Comparison of ENCODE assay signal across 1 cellular context in the genomic region with DNA sequence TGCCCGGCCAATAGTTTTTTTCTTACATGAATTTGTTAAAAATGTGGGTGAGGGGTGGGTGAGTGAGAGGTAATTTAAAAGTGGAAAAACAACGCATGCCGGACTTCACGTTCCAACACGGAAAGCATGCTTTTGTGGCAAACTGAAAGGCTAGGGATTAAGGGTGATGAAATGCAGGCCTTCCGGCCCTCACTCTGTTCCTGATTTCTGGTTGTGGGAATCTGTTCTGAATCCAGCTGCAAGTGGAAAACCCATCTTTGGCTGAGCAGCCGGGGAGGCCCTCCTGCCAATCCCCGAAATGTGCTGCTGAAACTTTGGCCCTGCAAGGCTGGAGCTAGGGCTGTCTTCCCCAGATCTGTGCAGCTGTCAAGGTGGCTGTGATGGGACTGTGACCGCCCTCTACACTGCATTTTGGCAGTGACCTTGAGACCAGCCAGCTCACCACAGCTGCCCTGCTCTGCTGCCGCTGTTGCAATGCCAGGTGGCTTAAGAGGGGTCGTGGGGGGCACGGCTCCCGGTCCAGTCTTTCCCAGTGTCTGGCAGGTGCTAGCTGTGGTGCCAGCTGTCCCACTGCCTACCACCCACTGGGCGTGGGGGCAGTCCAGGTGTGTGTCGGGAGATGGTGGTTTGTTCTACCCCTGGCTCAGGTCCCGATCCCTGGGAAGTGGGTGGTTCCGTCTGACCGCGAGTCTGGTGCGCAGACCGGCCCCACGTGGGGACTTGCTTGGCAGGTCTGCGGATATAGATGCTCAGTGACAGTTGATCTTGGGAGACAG.
TF ChIP-seq lines count a peak whose summit lies in the region.

No MANE protein-coding gene starts in this region.

TF ChIP-seq in HepG2, 621 proteins besides CTCF, POLR2A, EP300 and RAD21 (continued from another document and continues in another):
- TF ChIP-seq, protein P1, sequence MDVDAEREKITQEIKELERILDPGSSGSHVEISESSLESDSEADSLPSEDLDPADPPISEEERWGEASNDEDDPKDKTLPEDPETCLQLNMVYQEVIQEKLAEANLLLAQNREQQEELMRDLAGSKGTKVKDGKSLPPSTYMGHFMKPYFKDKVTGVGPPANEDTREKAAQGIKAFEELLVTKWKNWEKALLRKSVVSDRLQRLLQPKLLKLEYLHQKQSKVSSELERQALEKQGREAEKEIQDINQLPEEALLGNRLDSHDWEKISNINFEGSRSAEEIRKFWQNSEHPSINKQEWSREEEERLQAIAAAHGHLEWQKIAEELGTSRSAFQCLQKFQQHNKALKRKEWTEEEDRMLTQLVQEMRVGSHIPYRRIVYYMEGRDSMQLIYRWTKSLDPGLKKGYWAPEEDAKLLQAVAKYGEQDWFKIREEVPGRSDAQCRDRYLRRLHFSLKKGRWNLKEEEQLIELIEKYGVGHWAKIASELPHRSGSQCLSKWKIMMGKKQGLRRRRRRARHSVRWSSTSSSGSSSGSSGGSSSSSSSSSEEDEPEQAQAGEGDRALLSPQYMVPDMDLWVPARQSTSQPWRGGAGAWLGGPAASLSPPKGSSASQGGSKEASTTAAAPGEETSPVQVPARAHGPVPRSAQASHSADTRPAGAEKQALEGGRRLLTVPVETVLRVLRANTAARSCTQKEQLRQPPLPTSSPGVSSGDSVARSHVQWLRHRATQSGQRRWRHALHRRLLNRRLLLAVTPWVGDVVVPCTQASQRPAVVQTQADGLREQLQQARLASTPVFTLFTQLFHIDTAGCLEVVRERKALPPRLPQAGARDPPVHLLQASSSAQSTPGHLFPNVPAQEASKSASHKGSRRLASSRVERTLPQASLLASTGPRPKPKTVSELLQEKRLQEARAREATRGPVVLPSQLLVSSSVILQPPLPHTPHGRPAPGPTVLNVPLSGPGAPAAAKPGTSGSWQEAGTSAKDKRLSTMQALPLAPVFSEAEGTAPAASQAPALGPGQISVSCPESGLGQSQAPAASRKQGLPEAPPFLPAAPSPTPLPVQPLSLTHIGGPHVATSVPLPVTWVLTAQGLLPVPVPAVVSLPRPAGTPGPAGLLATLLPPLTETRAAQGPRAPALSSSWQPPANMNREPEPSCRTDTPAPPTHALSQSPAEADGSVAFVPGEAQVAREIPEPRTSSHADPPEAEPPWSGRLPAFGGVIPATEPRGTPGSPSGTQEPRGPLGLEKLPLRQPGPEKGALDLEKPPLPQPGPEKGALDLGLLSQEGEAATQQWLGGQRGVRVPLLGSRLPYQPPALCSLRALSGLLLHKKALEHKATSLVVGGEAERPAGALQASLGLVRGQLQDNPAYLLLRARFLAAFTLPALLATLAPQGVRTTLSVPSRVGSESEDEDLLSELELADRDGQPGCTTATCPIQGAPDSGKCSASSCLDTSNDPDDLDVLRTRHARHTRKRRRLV (CRISPR knock-in tag; IDR thresholded peaks at IDR 0.05), result 0 out of 2 replicates have a peak, but pooled peaks have one; percentile 83
- TF ChIP-seq TEAD3 (CRISPR knock-in tag; optimal IDR thresholded peaks at IDR 0.05; ENCODE audit: borderline replicate concordance) (no peak), ZNF160 (CRISPR knock-in tag; IDR thresholded peaks at IDR 0.05) (0 out of 2 replicates have a peak, but pooled peaks have one; percentile 83), FOXC1 (CRISPR knock-in tag; IDR thresholded peaks at IDR 0.05; ENCODE audit: borderline replicate concordance) (peak; percentile 56; the same call in 1 of the 2 replicates), ZNF282 (IDR thresholded peaks at IDR 0.05; ENCODE audit: partially characterized antibody) (no peak), ELF3 (CRISPR knock-in tag; IDR thresholded peaks at IDR 0.05) (0 out of 2 replicates have a peak, but pooled peaks have one; percentile 42), NCOA1 (CRISPR knock-in tag; IDR thresholded peaks at IDR 0.05) (no peak), KAT7 (CRISPR knock-in tag; IDR thresholded peaks at IDR 0.05; ENCODE audit: borderline replicate concordance) (0 out of 2 replicates have a peak, but pooled peaks have one; percentile 6), ETV5 (CRISPR knock-in tag; IDR thresholded peaks at IDR 0.05; ENCODE audit: borderline replicate concordance) (peak; percentile 69; the same call in 1 of the 2 replicates), ZNF776 (CRISPR knock-in tag; IDR thresholded peaks at IDR 0.05) (peak; percentile 68; the same call in 1 of the 2 replicates), ZNF326 (CRISPR knock-in tag; IDR thresholded peaks at IDR 0.05; ENCODE audit: borderline replicate concordance) (no peak), ZNF652 (CRISPR knock-in tag; IDR thresholded peaks at IDR 0.05; ENCODE audit: borderline replicate concordance, low read depth) (no peak), ZBTB21 (CRISPR knock-in tag; IDR thresholded peaks at IDR 0.05) (no peak), ZNF225 (CRISPR knock-in tag; IDR thresholded peaks at IDR 0.05) (peak; percentile 90), GABPA (IDR thresholded peaks at IDR 0.05; ENCODE audit: low read depth, low read length) (no peak), GABPA (CRISPR knock-in tag; IDR thresholded peaks at IDR 0.05; ENCODE audit: low read depth) (peak; percentile 59; the same call in 1 of the 2 replicates), ATM (IDR thresholded peaks at IDR 0.05; ENCODE audit: borderline replicate concordance) (no peak), KDM5B (CRISPR knock-in tag; IDR thresholded peaks at IDR 0.05; ENCODE audit: borderline replicate concordance) (peak; percentile 78)
- TF ChIP-seq, protein P2, sequence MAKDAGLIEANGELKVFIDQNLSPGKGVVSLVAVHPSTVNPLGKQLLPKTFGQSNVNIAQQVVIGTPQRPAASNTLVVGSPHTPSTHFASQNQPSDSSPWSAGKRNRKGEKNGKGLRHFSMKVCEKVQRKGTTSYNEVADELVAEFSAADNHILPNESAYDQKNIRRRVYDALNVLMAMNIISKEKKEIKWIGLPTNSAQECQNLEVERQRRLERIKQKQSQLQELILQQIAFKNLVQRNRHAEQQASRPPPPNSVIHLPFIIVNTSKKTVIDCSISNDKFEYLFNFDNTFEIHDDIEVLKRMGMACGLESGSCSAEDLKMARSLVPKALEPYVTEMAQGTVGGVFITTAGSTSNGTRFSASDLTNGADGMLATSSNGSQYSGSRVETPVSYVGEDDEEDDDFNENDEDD (CRISPR knock-in tag; IDR thresholded peaks at IDR 0.05; ENCODE audit: borderline replicate concordance), result peak; percentile 30; the same call in 1 of the 2 replicates
- TF ChIP-seq, protein P3, sequence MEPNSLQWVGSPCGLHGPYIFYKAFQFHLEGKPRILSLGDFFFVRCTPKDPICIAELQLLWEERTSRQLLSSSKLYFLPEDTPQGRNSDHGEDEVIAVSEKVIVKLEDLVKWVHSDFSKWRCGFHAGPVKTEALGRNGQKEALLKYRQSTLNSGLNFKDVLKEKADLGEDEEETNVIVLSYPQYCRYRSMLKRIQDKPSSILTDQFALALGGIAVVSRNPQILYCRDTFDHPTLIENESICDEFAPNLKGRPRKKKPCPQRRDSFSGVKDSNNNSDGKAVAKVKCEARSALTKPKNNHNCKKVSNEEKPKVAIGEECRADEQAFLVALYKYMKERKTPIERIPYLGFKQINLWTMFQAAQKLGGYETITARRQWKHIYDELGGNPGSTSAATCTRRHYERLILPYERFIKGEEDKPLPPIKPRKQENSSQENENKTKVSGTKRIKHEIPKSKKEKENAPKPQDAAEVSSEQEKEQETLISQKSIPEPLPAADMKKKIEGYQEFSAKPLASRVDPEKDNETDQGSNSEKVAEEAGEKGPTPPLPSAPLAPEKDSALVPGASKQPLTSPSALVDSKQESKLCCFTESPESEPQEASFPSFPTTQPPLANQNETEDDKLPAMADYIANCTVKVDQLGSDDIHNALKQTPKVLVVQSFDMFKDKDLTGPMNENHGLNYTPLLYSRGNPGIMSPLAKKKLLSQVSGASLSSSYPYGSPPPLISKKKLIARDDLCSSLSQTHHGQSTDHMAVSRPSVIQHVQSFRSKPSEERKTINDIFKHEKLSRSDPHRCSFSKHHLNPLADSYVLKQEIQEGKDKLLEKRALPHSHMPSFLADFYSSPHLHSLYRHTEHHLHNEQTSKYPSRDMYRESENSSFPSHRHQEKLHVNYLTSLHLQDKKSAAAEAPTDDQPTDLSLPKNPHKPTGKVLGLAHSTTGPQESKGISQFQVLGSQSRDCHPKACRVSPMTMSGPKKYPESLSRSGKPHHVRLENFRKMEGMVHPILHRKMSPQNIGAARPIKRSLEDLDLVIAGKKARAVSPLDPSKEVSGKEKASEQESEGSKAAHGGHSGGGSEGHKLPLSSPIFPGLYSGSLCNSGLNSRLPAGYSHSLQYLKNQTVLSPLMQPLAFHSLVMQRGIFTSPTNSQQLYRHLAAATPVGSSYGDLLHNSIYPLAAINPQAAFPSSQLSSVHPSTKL (CRISPR knock-in tag; IDR thresholded peaks at IDR 0.05), result peak; percentile 58
- TF ChIP-seq, protein P4, sequence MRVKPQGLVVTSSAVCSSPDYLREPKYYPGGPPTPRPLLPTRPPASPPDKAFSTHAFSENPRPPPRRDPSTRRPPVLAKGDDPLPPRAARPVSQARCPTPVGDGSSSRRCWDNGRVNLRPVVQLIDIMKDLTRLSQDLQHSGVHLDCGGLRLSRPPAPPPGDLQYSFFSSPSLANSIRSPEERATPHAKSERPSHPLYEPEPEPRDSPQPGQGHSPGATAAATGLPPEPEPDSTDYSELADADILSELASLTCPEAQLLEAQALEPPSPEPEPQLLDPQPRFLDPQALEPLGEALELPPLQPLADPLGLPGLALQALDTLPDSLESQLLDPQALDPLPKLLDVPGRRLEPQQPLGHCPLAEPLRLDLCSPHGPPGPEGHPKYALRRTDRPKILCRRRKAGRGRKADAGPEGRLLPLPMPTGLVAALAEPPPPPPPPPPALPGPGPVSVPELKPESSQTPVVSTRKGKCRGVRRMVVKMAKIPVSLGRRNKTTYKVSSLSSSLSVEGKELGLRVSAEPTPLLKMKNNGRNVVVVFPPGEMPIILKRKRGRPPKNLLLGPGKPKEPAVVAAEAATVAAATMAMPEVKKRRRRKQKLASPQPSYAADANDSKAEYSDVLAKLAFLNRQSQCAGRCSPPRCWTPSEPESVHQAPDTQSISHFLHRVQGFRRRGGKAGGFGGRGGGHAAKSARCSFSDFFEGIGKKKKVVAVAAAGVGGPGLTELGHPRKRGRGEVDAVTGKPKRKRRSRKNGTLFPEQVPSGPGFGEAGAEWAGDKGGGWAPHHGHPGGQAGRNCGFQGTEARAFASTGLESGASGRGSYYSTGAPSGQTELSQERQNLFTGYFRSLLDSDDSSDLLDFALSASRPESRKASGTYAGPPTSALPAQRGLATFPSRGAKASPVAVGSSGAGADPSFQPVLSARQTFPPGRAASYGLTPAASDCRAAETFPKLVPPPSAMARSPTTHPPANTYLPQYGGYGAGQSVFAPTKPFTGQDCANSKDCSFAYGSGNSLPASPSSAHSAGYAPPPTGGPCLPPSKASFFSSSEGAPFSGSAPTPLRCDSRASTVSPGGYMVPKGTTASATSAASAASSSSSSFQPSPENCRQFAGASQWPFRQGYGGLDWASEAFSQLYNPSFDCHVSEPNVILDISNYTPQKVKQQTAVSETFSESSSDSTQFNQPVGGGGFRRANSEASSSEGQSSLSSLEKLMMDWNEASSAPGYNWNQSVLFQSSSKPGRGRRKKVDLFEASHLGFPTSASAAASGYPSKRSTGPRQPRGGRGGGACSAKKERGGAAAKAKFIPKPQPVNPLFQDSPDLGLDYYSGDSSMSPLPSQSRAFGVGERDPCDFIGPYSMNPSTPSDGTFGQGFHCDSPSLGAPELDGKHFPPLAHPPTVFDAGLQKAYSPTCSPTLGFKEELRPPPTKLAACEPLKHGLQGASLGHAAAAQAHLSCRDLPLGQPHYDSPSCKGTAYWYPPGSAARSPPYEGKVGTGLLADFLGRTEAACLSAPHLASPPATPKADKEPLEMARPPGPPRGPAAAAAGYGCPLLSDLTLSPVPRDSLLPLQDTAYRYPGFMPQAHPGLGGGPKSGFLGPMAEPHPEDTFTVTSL (CRISPR knock-in tag; IDR thresholded peaks at IDR 0.05; ENCODE audit: borderline replicate concordance), result peak; percentile 49; the same call in 1 of the 2 replicates
- TF ChIP-seq, protein P5, sequence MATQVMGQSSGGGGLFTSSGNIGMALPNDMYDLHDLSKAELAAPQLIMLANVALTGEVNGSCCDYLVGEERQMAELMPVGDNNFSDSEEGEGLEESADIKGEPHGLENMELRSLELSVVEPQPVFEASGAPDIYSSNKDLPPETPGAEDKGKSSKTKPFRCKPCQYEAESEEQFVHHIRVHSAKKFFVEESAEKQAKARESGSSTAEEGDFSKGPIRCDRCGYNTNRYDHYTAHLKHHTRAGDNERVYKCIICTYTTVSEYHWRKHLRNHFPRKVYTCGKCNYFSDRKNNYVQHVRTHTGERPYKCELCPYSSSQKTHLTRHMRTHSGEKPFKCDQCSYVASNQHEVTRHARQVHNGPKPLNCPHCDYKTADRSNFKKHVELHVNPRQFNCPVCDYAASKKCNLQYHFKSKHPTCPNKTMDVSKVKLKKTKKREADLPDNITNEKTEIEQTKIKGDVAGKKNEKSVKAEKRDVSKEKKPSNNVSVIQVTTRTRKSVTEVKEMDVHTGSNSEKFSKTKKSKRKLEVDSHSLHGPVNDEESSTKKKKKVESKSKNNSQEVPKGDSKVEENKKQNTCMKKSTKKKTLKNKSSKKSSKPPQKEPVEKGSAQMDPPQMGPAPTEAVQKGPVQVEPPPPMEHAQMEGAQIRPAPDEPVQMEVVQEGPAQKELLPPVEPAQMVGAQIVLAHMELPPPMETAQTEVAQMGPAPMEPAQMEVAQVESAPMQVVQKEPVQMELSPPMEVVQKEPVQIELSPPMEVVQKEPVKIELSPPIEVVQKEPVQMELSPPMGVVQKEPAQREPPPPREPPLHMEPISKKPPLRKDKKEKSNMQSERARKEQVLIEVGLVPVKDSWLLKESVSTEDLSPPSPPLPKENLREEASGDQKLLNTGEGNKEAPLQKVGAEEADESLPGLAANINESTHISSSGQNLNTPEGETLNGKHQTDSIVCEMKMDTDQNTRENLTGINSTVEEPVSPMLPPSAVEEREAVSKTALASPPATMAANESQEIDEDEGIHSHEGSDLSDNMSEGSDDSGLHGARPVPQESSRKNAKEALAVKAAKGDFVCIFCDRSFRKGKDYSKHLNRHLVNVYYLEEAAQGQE (IDR thresholded peaks at IDR 0.05; ENCODE audit: borderline replicate concordance in 1 of 2, low read depth in 1 of 2, low read length in 2 of 2), result no peak
- TF ChIP-seq, protein P6, sequence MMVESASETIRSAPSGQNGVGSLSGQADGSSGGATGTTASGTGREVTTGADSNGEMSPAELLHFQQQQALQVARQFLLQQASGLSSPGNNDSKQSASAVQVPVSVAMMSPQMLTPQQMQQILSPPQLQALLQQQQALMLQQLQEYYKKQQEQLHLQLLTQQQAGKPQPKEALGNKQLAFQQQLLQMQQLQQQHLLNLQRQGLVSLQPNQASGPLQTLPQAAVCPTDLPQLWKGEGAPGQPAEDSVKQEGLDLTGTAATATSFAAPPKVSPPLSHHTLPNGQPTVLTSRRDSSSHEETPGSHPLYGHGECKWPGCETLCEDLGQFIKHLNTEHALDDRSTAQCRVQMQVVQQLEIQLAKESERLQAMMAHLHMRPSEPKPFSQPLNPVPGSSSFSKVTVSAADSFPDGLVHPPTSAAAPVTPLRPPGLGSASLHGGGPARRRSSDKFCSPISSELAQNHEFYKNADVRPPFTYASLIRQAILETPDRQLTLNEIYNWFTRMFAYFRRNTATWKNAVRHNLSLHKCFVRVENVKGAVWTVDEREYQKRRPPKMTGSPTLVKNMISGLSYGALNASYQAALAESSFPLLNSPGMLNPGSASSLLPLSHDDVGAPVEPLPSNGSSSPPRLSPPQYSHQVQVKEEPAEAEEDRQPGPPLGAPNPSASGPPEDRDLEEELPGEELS (CRISPR knock-in tag; IDR thresholded peaks at IDR 0.05), result peak; percentile 22; the same call in 1 of the 2 replicates
- TF ChIP-seq, protein P7, sequence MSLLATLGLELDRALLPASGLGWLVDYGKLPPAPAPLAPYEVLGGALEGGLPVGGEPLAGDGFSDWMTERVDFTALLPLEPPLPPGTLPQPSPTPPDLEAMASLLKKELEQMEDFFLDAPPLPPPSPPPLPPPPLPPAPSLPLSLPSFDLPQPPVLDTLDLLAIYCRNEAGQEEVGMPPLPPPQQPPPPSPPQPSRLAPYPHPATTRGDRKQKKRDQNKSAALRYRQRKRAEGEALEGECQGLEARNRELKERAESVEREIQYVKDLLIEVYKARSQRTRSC (CRISPR knock-in tag; IDR thresholded peaks at IDR 0.05; ENCODE audit: low read depth), result 0 out of 2 replicates have a peak, but pooled peaks have one; percentile 30
